1 cellular context compared by ENCODE assay signal in genomic region chr19:3358392-3358918, GRCh38.
TF ChIP-seq lines count a peak whose summit lies in the region.

No MANE protein-coding gene starts in this region.

TF ChIP-seq in H1, 55 proteins besides CTCF, POLR2A, EP300 and RAD21:
- TF ChIP-seq, protein P1, sequence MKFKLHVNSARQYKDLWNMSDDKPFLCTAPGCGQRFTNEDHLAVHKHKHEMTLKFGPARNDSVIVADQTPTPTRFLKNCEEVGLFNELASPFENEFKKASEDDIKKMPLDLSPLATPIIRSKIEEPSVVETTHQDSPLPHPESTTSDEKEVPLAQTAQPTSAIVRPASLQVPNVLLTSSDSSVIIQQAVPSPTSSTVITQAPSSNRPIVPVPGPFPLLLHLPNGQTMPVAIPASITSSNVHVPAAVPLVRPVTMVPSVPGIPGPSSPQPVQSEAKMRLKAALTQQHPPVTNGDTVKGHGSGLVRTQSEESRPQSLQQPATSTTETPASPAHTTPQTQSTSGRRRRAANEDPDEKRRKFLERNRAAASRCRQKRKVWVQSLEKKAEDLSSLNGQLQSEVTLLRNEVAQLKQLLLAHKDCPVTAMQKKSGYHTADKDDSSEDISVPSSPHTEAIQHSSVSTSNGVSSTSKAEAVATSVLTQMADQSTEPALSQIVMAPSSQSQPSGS (IDR thresholded peaks at IDR 0.05; ENCODE audit: low read length) = no peak
- TF ChIP-seq HDAC6 (IDR thresholded peaks at IDR 0.05; ENCODE audit: low read depth, low read length) (no peak), RXRA (IDR thresholded peaks at IDR 0.05; ENCODE audit: insufficient read depth, low read depth, low read length) (no peak), SP2 (IDR thresholded peaks at IDR 0.05; ENCODE audit: low read length) (no peak), RNF2 (IDR thresholded peaks at IDR 0.05; ENCODE audit: borderline replicate concordance, low read depth, low read length, missing control alignments, poor library complexity, severe bottlenecking) (peak; percentile 47), EZH2 (IDR thresholded peaks at IDR 0.05; ENCODE audit: low read depth, low read length, severe bottlenecking) (peak; percentile 90), BRCA1 (IDR thresholded peaks at IDR 0.05; ENCODE audit: low read depth, low read length) (no peak), CREB1 (IDR thresholded peaks at IDR 0.05) (no peak), SUZ12 (IDR thresholded peaks at IDR 0.05; ENCODE audit: low read length) (peak; percentile 91), USF2 (IDR thresholded peaks at IDR 0.05; ENCODE audit: low read length) (no peak), EGR1 (IDR thresholded peaks at IDR 0.05; ENCODE audit: borderline replicate concordance, low read depth, low read length) (no peak), SIN3A (conservative IDR thresholded peaks at IDR 0.05 in 1 of 2, IDR thresholded peaks at IDR 0.05 in 1 of 2; ENCODE audit: low read depth in 1 of 2, low read length in 2 of 2) (no peak), SIX5 (IDR thresholded peaks at IDR 0.05; ENCODE audit: low read depth, low read length) (no peak)
TF ChIP-seq in H1: peak in this region for 3.
